In the genomic region with DNA sequence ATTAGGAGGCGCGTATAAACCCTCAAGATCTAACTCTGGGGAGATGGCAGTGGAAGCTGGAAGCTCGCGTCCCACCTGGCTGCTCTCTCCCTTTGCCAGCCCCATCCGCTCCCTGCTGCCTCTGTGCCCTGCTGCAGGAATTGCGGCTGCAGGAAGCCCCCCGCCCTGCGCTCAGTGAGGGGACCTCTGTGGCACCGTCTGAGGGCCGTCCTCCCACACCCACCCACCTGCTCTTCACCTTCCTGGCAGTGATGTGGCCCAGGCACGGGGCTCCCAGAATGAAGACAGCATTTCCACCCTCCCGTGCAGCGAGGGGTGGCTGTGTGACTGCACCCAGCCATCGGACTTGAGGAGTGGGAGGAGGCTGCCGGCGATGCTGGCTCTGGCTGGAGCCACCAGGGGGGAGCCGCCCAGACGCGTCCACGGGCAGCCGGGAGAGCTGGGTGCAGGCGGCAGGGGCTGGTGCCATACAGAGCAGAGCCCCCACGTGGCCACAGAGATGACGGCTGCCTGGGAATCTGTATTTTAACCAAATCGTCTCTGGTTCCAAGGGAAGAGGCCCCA, we compare ENCODE assay signal across 22 cellular contexts. TPM values are rescaled to one million over a fixed set of nuclear protein-coding genes. Genes with fewer than 3 reads are reported as not detected.
DNase-seq lines count a peak whose midpoint lies in the region; ATAC-seq, FAIRE-seq and TF ChIP-seq lines count a peak whose summit lies in the region.
"Had no signal": no experiment of that assay in that cellular context is flagged by ENCODE, and none has a peak within 500 bp of the region (broad histone marks: within the 10 kb centered on the region; RNA-seq: fewer than 3 reads in every experiment).

No MANE protein-coding gene starts in this region.

- CTCF ChIA-PET in HCT116 (lab: Charles Lee) = no interaction called here
- CTCF ChIA-PET in H1 (lab: Charles Lee; ENCODE audit: partially characterized antibody) = interaction anchor here (1.2 to 3.5 kb wide), 3 partner anchors 14 to 95 kb away, joined by 3 to 17 read pairs (median 3); no protein-coding TSS in a partner anchor

- no peak for TF ChIP-seq RAD21 in HCT116 (IDR thresholded peaks at IDR 0.05; ENCODE audit: low read depth)
- TF ChIP-seq RAD21 in H1 (IDR thresholded peaks at IDR 0.05 in 1 of 2, conservative IDR thresholded peaks at IDR 0.05 in 1 of 2; ENCODE audit: low read depth in 2 of 2, low read length in 2 of 2) = no peak

- H3K14ac ChIP-seq in H1 (ENCODE audit: insufficient read length) = no peak overlapping the region

- no peak overlapping the region for H3K4ac ChIP-seq in H1 (replicated peaks; ENCODE audit: insufficient read length, low read depth, low read length)

- H3K4me2 ChIP-seq in HCT116 (ENCODE audit: low read length) (no peak overlapping the region), H1 (ENCODE audit: insufficient read depth in 1 of 2, low read depth in 2 of 2, low read length in 2 of 2) (no peak overlapping the region)

- RAD21 ChIA-PET in HCT116 (lab: Charles Lee; ENCODE audit: low non-redundant PET in 1 of 2, low total read pairs in 2 of 2, uncharacterized antibody in 2 of 2, unreplicated experiment in 2 of 2) = no interaction called here

- H4K20me1 ChIP-seq in HCT116 (ENCODE audit: insufficient read depth) (no peaks in the 10 kb centered on the region), H1 (replicated peaks in 1 of 2; ENCODE audit: control insufficient read depth in 1 of 2, insufficient read depth in 2 of 2, low read length in 2 of 2) (no peaks in the 10 kb centered on the region)

- H3K27me3 ChIP-seq in HCT116 (ENCODE audit: insufficient read depth, low read length) (no peaks in the 10 kb centered on the region), H1 (replicated peaks in 1 of 4; ENCODE audit: control insufficient read depth in 3 of 4, extremely low read depth in 1 of 4, insufficient read depth in 3 of 4, low read length in 3 of 4) (peaks cover 0 to 27% (median 13%) of the 10 kb centered on the region in 4 experiments; a peak in 4 of 7 replicates), sigmoid colon (peaks cover 0 to 43% (median 14%) of the 10 kb centered on the region in 3 donors)

- H3K79me2 ChIP-seq in HCT116 (ENCODE audit: insufficient read depth, low read length) (no peaks in the 10 kb centered on the region), H1 (ENCODE audit: control insufficient read depth in 1 of 2, insufficient read depth in 2 of 2, low read length in 2 of 2) (no peaks in the 10 kb centered on the region)

- H2BK15ac ChIP-seq in H1 (ENCODE audit: low read length) = no peak overlapping the region

- BruUV-seq in HCT116 (replicated peaks; lab: Mats Ljungman, UMichigan) = no TSS peak

- H2AFZ ChIP-seq in HCT116 (ENCODE audit: low read depth, low read length, poor library complexity, severe bottlenecking) (no peak overlapping the region), H1 (ENCODE audit: low read length) (no peak overlapping the region)

- H2BK12ac ChIP-seq in H1 (ENCODE audit: low read depth, low read length) = no peak overlapping the region

- TF ChIP-seq POLR2A in HCT116 (IDR thresholded peaks at IDR 0.05; ENCODE audit: borderline replicate concordance, extremely low read depth, insufficient read depth, insufficient read length) (no peak), H1 (IDR thresholded peaks at IDR 0.05; ENCODE audit: control extremely low read depth in 1 of 2, low read depth in 2 of 2, low read length in 2 of 2) (no peak), sigmoid colon (IDR thresholded peaks at IDR 0.05) (no peak)

- POLR2A ChIA-PET in HCT116 (lab: Charles Lee) = no interaction called here
- POLR2A ChIA-PET in H1 (lab: Charles Lee; ENCODE audit: partially characterized antibody) = no interaction called here

- no peak for FAIRE-seq in H1 (lab: Jason Lieb, UNC)
- FAIRE-seq: GM12892 had no signal

- peak overlapping the region; percentile 46; the same call in 1 of the 2 replicates for H4K8ac ChIP-seq in H1 (ENCODE audit: extremely low read depth, insufficient read depth, low read length)

- no peak overlapping the region for H2BK20ac ChIP-seq in H1 (ENCODE audit: low read length)

- no peak overlapping the region for H3K18ac ChIP-seq in H1 (ENCODE audit: extremely low read depth, low read length)

- H3K23me2 ChIP-seq in H1 (ENCODE audit: low read depth, low read length) = no peaks in the 10 kb centered on the region

- no peaks in the 10 kb centered on the region for H3K9me2 ChIP-seq in HCT116 (ENCODE audit: insufficient read depth)

- no peaks in the 10 kb centered on the region for H3K79me1 ChIP-seq in H1 (ENCODE audit: low read depth, low read length)

- ATAC-seq in HCT116 (no peak), GM21529 (IDR thresholded peaks at IDR 0.05; ENCODE audit: unreplicated experiment) (no peak), HG03442 (IDR thresholded peaks at IDR 0.05; ENCODE audit: unreplicated experiment) (no peak)

- H3K23ac ChIP-seq in H1 (ENCODE audit: insufficient read length) = no peak overlapping the region

- H3K4me1 ChIP-seq in HCT116 (ENCODE audit: control insufficient read depth in 1 of 2, insufficient read depth in 2 of 2, low read length in 2 of 2) (peaks cover 7 to 14% of the 10 kb centered on the region in 2 experiments; a peak in 3 of 4 replicates), H1 (replicated peaks in 1 of 4; ENCODE audit: control insufficient read depth in 3 of 4, insufficient read depth in 4 of 4, low read length in 3 of 4) (peaks cover 0 to 13% (median 7%) of the 10 kb centered on the region in 4 experiments; a peak in 4 of 7 replicates), sigmoid colon (peaks cover 0 to 13% (median 4%) of the 10 kb centered on the region in 4 donors)
- H3K4me1 ChIP-seq: SJSA1 had no signal

- H4K5ac ChIP-seq in H1 (ENCODE audit: insufficient read length, low read depth, low read length) = no peak overlapping the region

- TF ChIP-seq EP300 in H1 (IDR thresholded peaks at IDR 0.05; ENCODE audit: borderline replicate concordance in 1 of 2, low read depth in 2 of 2, low read length in 2 of 2) = no peak
- TF ChIP-seq EP300 in sigmoid colon (IDR thresholded peaks at IDR 0.05) = no peak

- DNase-seq in activated CD8-positive, alpha-beta memory T cell treated with anti-CD3 and anti-CD28 coated beads, Interleukin-2, amount 50 U/mL, for 4 hours = peak; percentile 2
- DNase-seq in activated CD8-positive, alpha-beta memory T cell treated with anti-CD3 and anti-CD28 coated beads for 24 hours = no peak
- DNase-seq in HCT116 (ENCODE audit: low read depth, low spot score) (no peak), H1 (ENCODE audit: low read depth in 1 of 2, low spot score in 2 of 2) (no peak), sigmoid colon (peak; percentile 56)
- DNase-seq in effector CD4-positive, alpha-beta T cell = no peak
- DNase-seq: IMR-90; Karpas-422; MG63; NCI-H1092 treated with DMSO at 0.1 percent for 48 hours; NCI-H2081 treated with DMSO at 0.1 percent for 48 hours; NCI-H2227 treated with DMSO at 0.1 percent for 48 hours; NCI-H524 treated with DMSO at 0.1 percent for 48 hours; NK-92 treated with Interleukin-12 subunit alpha and Interleukin-12 subunit beta, amount 100 ng/mL, for 24 hours; OCI-M1 had no signal

- H3K36me3 ChIP-seq in HCT116 (ENCODE audit: control insufficient read depth in 1 of 2, insufficient read depth in 2 of 2, low read length in 2 of 2) (no peaks in the 10 kb centered on the region), H1 (ENCODE audit: control insufficient read depth in 2 of 4, insufficient read depth in 4 of 4, low read length in 3 of 4) (no peaks in the 10 kb centered on the region), sigmoid colon (no peaks in the 10 kb centered on the region)
- H3K36me3 ChIP-seq: MG63, SJSA1 had no signal

- no peak overlapping the region for H3K56ac ChIP-seq in H1 (replicated peaks; ENCODE audit: insufficient read length, low read depth, low read length)

- H3K27ac ChIP-seq in HCT116 (ENCODE audit: low read depth, low read length) (peak overlapping the region; percentile 27; the same call in 1 of the 2 replicates), H1 (ENCODE audit: low read depth, low read length) (no peak overlapping the region), sigmoid colon (peak overlapping the region in 1 of 4 donors; percentile 47)
- H3K27ac ChIP-seq: SJSA1 had no signal

- H3K4me3 ChIP-seq in HCT116 (replicated peaks in 1 of 2; ENCODE audit: low read depth in 1 of 2, low read length in 2 of 2) = no peak overlapping the region
- H3K4me3 ChIP-seq in H1 (ENCODE audit: extremely low read depth in 1 of 4, insufficient read depth in 2 of 4, low read depth in 3 of 4, low read length in 4 of 4) = no peak overlapping the region
- H3K4me3 ChIP-seq in sigmoid colon = no peak overlapping the region
- H3K4me3 ChIP-seq: MG63, SJSA1 had no signal

- TF ChIP-seq CTCF in HCT116 (IDR thresholded peaks at IDR 0.05 in 2 of 3, conservative IDR thresholded peaks at IDR 0.05 in 1 of 3; ENCODE audit: borderline replicate concordance in 1 of 3, insufficient read depth in 1 of 3, low read depth in 2 of 3, low read length in 2 of 3) (no peak), H1 (IDR thresholded peaks at IDR 0.05; ENCODE audit: control extremely low read depth in 1 of 3, insufficient read depth in 1 of 3, low read depth in 1 of 3, low read length in 3 of 3) (no peak), sigmoid colon (IDR thresholded peaks at IDR 0.05) (no peak)

- 84% methylated on average over 20 of the region's 25 CpGs; no CpG with 5 or more reads in 1 of the 2 experiments for WGBS in H1 (ENCODE audit: extremely low coverage in 1 of 2, insufficient coverage in 1 of 2, insufficient read length in 1 of 2, insufficient replicate concordance in 2 of 2, low coverage in 1 of 2, low lambda C conversion rate in 2 of 2, missing lambda C conversion rate in 1 of 2), 2 experiments
- 85 to 88% methylated on average over 25 of the region's 25 CpGs for WGBS in sigmoid colon, 2 donors

- no peak overlapping the region for H2BK5ac ChIP-seq in H1 (ENCODE audit: low read depth, low read length)

- H3K9me3 ChIP-seq in HCT116 (ENCODE audit: control insufficient read depth in 1 of 2, insufficient read depth in 1 of 2, low read depth in 1 of 2, low read length in 2 of 2) (no peaks in the 10 kb centered on the region; a peak in 1 of 4 replicates), H1 (ENCODE audit: insufficient read depth in 2 of 2, low read depth in 1 of 2, low read length in 1 of 2) (peaks cover 0 to 20% of the 10 kb centered on the region in 2 experiments; a peak in 2 of 4 replicates), sigmoid colon (no peaks in the 10 kb centered on the region)
- H3K9me3 ChIP-seq: SJSA1 had no signal

- H3K9ac ChIP-seq in HCT116 (ENCODE audit: low read length) (no peak overlapping the region), H1 (replicated peaks in 1 of 4; ENCODE audit: extremely low read depth in 1 of 4, low read depth in 3 of 4, low read length in 3 of 4) (no peak overlapping the region)

- H2AK5ac ChIP-seq in H1 (ENCODE audit: low read depth, low read length) = no peak overlapping the region

- no peak overlapping the region for H2BK120ac ChIP-seq in H1 (replicated peaks; ENCODE audit: low read depth, low read length)

- H4K91ac ChIP-seq in H1 (replicated peaks; ENCODE audit: insufficient read length, low read length) = peak overlapping the region; percentile 59

- intact Hi-C loops in HCT116 (cut with micrococcal nuclease) = loop anchor here (5.0 kb wide), 1 partner anchor 70 kb away; no protein-coding TSS in a partner anchor
- intact Hi-C loops in sigmoid colon (cut with DNase I) = no loop called here

RNA-seq across cellular contexts. Expression of a gene that starts 28.3 kb away (rescaled TPM):
- total RNA-seq in HCT116 (2021; ENCODE audit: unreplicated experiment) (2.6 TPM), sigmoid colon (1 to 10 TPM in 3 of 4 donors, under 1 TPM in 1; 0.28 to 5.0 (median 3.2) TPM)
- 1.6 and 2.6 TPM in 2 replicates for polyA plus RNA-seq in HCT116 (2012)
- total RNA-seq in H1 (2021; fragmentation: NEBNext Ultra II Directional; extraction: Animal tissue kit (Norgen Biotek cat#: 25700)) = 2.0 and 3.3 TPM in 2 replicates
- polyA plus RNA-seq in H1 (2011; rRNA removed) (3.6 and 5.3 TPM in 2 replicates), sigmoid colon (under 1 TPM in 1 of 3 donors, not detected in 2; 0.45 TPM)
- polyA plus RNA-seq in H1 (2011; cell fraction: cytosol; rRNA removed) = 6.1 TPM
- 9.4 TPM for polyA plus RNA-seq in H1 (2011; cell fraction: nucleus; rRNA removed)
- 2.3 to 3.6 TPM (median 3.1 TPM) in 4 replicates for polyA plus RNA-seq in H1 (2012, experiment 1 of 2)
- polyA plus RNA-seq in H1 (2012, experiment 2 of 2) = 2.3 TPM
- polyA plus RNA-seq in H1 (2013, experiment 1 of 2) = 0.73 TPM
- 0.92 TPM for polyA plus RNA-seq in H1 (2013, experiment 2 of 2)
- polyA minus RNA-seq in H1 (2011; rRNA and poly(A)+ RNA removed) = 2.3 and 4.0 TPM in 2 replicates
- 4.0 TPM for polyA minus RNA-seq in H1 (2011; cell fraction: cytosol; rRNA and poly(A)+ RNA removed)
- polyA minus RNA-seq in H1 (2011; cell fraction: nucleus; rRNA and poly(A)+ RNA removed) = 4.2 TPM
- total RNA-seq: HT1080, RPMI7951, SJSA1 had no signal
- polyA plus RNA-seq: BJ had no signal

Comparison
In these comparisons a context has a peak if more than half of its experiments do, and no peak if none do; other contexts are left out.
1. DNase-seq: peak in activated CD8-positive, alpha-beta memory T cell treated with anti-CD3 and anti-CD28 coated beads, Interleukin-2, amount 50 U/mL, for 4 hours (single experiment) and sigmoid colon (single experiment); none in activated CD8-positive, alpha-beta memory T cell treated with anti-CD3 and anti-CD28 coated beads for 24 hours (single experiment), HCT116 (single experiment), H1 (0 of 2) and effector CD4-positive, alpha-beta T cell (single experiment).